8 cellular contexts compared by ENCODE assay signal in the genomic region with DNA sequence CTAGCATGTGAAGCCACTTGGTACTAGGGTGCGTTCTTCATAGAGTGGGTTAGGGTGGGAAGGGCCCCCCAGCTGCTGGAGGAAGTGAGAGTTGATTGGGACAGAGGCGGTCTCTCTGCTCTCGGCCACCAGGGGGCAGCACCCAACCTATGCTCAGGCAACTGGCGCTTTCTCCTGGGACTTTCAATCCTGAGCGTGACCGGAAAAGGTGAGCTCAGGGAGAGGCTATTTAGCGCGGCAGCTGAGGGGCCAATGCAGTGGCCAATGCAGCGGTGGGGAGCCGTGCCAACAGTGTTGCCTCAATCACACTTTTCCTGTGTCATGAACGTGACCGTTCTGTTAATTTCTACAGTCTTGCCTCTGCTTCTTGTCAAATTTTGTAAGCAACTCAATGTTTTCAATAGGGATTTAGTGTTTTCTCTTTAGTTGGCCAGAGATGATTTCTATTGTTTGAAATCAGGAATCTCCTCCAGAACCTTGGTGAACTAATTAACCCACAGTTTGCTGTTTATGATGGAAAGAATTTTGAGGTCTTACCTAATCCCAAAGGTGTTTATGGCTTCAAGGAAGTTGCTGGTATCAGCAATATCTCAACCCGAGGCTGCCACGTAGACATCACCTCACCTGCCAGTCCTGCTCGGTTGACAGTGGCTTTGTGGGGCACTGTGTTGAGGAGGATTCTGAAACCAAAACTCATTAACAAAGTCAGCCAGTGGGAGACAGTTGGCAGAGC.
DNase-seq lines count a peak whose midpoint lies in the region; ATAC-seq and TF ChIP-seq lines count a peak whose summit lies in the region.

No MANE protein-coding gene starts in this region.

- H3K27me3 ChIP-seq in HL-60 (ENCODE audit: insufficient read depth, poor library complexity, severe bottlenecking) (no peaks in the 10 kb centered on the region), upper lobe of right lung (no peaks in the 10 kb centered on the region)

- H3K9me3 ChIP-seq in upper lobe of right lung, result no peaks in the 10 kb centered on the region

- no peaks in the 10 kb centered on the region for H3K4me1 ChIP-seq in upper lobe of right lung

- no peaks in the 10 kb centered on the region for H3K36me3 ChIP-seq in upper lobe of right lung

- intact Hi-C loops in Right ventricle myocardium superior (cut with DNase I) (no loop called here), upper lobe of right lung (cut with DNase I) (no loop called here)

- ATAC-seq in GM19351 (IDR thresholded peaks at IDR 0.05; ENCODE audit: unreplicated experiment), result peak; percentile 86
- ATAC-seq in Right ventricle myocardium superior (ENCODE audit: poor library complexity), result peak; percentile 72
- ATAC-seq in upper lobe of right lung, result peak; percentile 95

- H3K27ac ChIP-seq in HL-60 (replicated peaks) (no peak overlapping the region), upper lobe of right lung (no peak overlapping the region)

- TF ChIP-seq CTCF in HL-60 (IDR thresholded peaks at IDR 0.05; ENCODE audit: insufficient read depth, low read length), result peak; percentile 66
- peak; percentile 93 for TF ChIP-seq CTCF in upper lobe of right lung (IDR thresholded peaks at IDR 0.05)

- peak in 11 of 14 donors; percentile 3 to 65 (median 32) for DNase-seq in C1 segment of cervical spinal cord (lab: John Stamatoyannopoulos, UW)
- DNase-seq in HL-60 (ENCODE audit: low read depth in 1 of 2, low spot score in 1 of 2), result peak; percentile 71 to 80
- peak; percentile 40 for DNase-seq in SHP77 treated with DMSO at 0.1 percent for 48 hours (lab: John Stamatoyannopoulos, UW)
- peak; percentile 41 for DNase-seq in activated naive CD4-positive, alpha-beta T cell treated with anti-CD3 and anti-CD28 coated beads, Interleukin-2, amount 50 U/mL, for 16 hours
- DNase-seq in Right ventricle myocardium superior, result peak; percentile 86
- DNase-seq in pons (ENCODE audit: low spot score), result peak; percentile 39
- DNase-seq in upper lobe of right lung, result peak; percentile 89

- no peak overlapping the region for H3K4me3 ChIP-seq in HL-60 (replicated peaks; ENCODE audit: insufficient read depth, low read length)
- H3K4me3 ChIP-seq in upper lobe of right lung, result peak overlapping the region; percentile 10

Comparison
In these comparisons a context has a peak if more than half of its experiments do, and no peak if none do; other contexts are left out.
1. DNase-seq: peak in every context shown above with its lines; median percentile 89 in upper lobe of right lung; 86 in Right ventricle myocardium superior; 76 in HL-60; 41 in activated naive CD4-positive, alpha-beta T cell treated with anti-CD3 and anti-CD28 coated beads, Interleukin-2, amount 50 U/mL, for 16 hours; 40 in SHP77 treated with DMSO at 0.1 percent for 48 hours; 39 in pons; 32 in C1 segment of cervical spinal cord.